Comparison of ENCODE assay signal across 1 cellular context in the genomic region with DNA sequence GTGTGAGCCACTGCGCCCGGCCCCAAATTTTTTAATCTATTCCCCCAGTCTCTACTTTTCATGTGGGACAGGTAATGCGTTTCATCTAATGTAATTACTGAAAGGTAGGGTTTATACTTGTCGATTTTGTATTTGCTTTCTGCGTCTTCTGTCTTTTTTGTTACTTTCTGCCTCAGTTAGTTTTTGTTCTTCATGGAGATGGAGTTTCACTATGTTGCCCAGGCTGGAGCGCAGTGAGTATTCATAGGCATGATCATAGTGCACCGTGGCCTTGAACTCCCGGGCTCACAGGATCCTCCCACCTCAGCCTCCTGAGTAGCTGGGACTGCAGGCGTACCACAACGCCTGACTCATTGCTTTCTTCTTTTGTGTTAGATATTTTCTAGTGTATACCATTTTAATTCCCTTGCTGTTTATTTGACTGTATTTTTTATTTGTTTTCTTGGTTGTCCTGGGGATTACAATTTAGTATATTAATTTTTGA.
TF ChIP-seq lines count a peak whose summit lies in the region.

No MANE protein-coding gene starts in this region.

TF ChIP-seq in SK-N-SH, 30 proteins besides CTCF, POLR2A, EP300 and RAD21:
- no peak for TF ChIP-seq GABPA (IDR thresholded peaks at IDR 0.05; ENCODE audit: low read depth)
- TF ChIP-seq TCF12 (IDR thresholded peaks at IDR 0.05), result no peak
- TF ChIP-seq YY1 (IDR thresholded peaks at IDR 0.05; ENCODE audit: low read depth), result no peak
- no peak for TF ChIP-seq RCOR1 (IDR thresholded peaks at IDR 0.05; ENCODE audit: low read length)
TF ChIP-seq in SK-N-SH: peak in this region for 0.
